11 cellular contexts compared by ENCODE assay signal in the genomic region with DNA sequence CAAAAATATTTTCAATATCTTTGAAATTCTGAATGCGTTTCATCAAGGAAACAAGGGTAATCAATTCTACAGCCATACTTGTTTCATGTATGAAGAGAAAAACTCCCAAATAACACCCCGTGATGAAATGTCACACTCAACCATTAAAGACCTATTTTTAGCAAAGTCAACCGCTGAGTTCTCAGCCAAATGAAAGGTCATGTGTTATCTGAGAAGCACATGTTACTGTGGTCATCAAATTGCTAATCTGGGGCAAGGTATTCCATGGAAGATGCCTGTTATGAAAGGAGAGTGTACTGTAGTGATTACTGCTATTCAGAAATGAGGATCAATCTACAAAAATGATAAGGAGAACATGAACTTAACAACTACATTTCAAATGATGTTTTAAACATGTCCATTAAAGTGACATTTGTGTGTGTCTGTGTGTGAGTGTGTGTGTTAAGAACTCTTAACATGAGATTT.
DNase-seq lines count a peak whose midpoint lies in the region; ATAC-seq, FAIRE-seq and TF ChIP-seq lines count a peak whose summit lies in the region.
"Had no signal": no experiment of that assay in that cellular context is flagged by ENCODE, and none has a peak within 500 bp of the region (broad histone marks: within the 10 kb centered on the region; RNA-seq: fewer than 3 reads in every experiment).

No MANE protein-coding gene starts in this region.

- no peaks in the 10 kb centered on the region for H3K9me3 Mint-ChIP-seq in activated CD8-positive, alpha-beta T cell treated with anti-CD3 and anti-CD28 coated beads for 36 hours
- no peaks in the 10 kb centered on the region for H3K9me3 Mint-ChIP-seq in activated CD8-positive, alpha-beta T cell treated with anti-CD3 and anti-CD28 coated beads, Interleukin-2, amount 10 ng/mL, durations not matched to agents 7 days and 5 days (ENCODE audit: insufficient read depth)
- peaks cover 2% of the 10 kb centered on the region for H3K9me3 Mint-ChIP-seq in stimulated activated memory B cell treated with anti-CD40 and anti-IgM and Interleukin-4, amounts not matched to agents 10 μg/mL and 1 μg/mL and 100 μg/mL, for 72 hours

- no peaks in the 10 kb centered on the region for H3K9me3 ChIP-seq in HepG2 (ENCODE audit: low read length)
- H3K9me3 ChIP-seq: right lobe of liver had no signal

- BruUV-seq in HepG2 (replicated peaks; lab: Mats Ljungman, UMichigan), result no TSS peak

- DNase-seq in activated CD8-positive, alpha-beta T cell treated with anti-CD3 and anti-CD28 coated beads for 36 hours, result no peak
- DNase-seq in activated CD8-positive, alpha-beta T cell treated with anti-CD3 and anti-CD28 coated beads, Interleukin-2, amount 10 ng/mL, durations not matched to agents 7 days and 5 days, result no peak
- peak; percentile 78 for DNase-seq in SK-MEL-5 (ENCODE audit: low read depth, low spot score)
- no peak for DNase-seq in SKM-1 treated with dmso at 0.1 percent for 144 hours (lab: John Stamatoyannopoulos, UW; ENCODE audit: unreplicated experiment)
- DNase-seq in HepG2 (ENCODE audit: low spot score), result no peak
- DNase-seq in head of caudate nucleus, result no peak
- DNase-seq: right lobe of liver had no signal

- no peak overlapping the region for H3K4me2 ChIP-seq in HepG2 (ENCODE audit: low read depth, low read length)
- H3K4me2 ChIP-seq: BLaER1 had no signal

- no peak for ATAC-seq in activated CD8-positive, alpha-beta T cell treated with anti-CD3 and anti-CD28 coated beads for 36 hours
- no peak for ATAC-seq in activated CD8-positive, alpha-beta T cell treated with anti-CD3 and anti-CD28 coated beads, Interleukin-2, amount 10 ng/mL, durations not matched to agents 7 days and 5 days
- ATAC-seq in HG02981 (IDR thresholded peaks at IDR 0.05; ENCODE audit: unreplicated experiment) (peak; percentile 58), HepG2 (no peak)
- peak; percentile 81 for ATAC-seq in stimulated activated memory B cell treated with anti-CD40 and anti-IgM and Interleukin-4, amounts not matched to agents 10 μg/mL and 1 μg/mL and 100 μg/mL, for 72 hours
- ATAC-seq: Panc1 had no signal

- FAIRE-seq in HepG2 (lab: Jason Lieb, UNC), result no peak

- no peaks in the 10 kb centered on the region for H3K27me3 Mint-ChIP-seq in activated CD8-positive, alpha-beta T cell treated with anti-CD3 and anti-CD28 coated beads for 36 hours
- no peaks in the 10 kb centered on the region for H3K27me3 Mint-ChIP-seq in activated CD8-positive, alpha-beta T cell treated with anti-CD3 and anti-CD28 coated beads, Interleukin-2, amount 10 ng/mL, durations not matched to agents 7 days and 5 days (ENCODE audit: low read depth)
- no peaks in the 10 kb centered on the region for H3K27me3 Mint-ChIP-seq in stimulated activated memory B cell treated with anti-CD40 and anti-IgM and Interleukin-4, amounts not matched to agents 10 μg/mL and 1 μg/mL and 100 μg/mL, for 72 hours

- H2AFZ ChIP-seq in HepG2 (ENCODE audit: low read length), result no peak overlapping the region

- POLR2A ChIA-PET in activated CD8-positive, alpha-beta T cell treated with anti-CD3 and anti-CD28 coated beads for 36 hours (lab: Charles Lee), result interaction anchor here (0.6 to 0.8 kb wide), 2 partner anchors 41 to 60 kb away, joined by 3 read pairs; no protein-coding TSS in a partner anchor
- POLR2A ChIA-PET in activated CD8-positive, alpha-beta T cell treated with anti-CD3 and anti-CD28 coated beads, Interleukin-2, amount 10 ng/mL, durations not matched to agents 7 days and 5 days (lab: Charles Lee), result interaction anchor here (0.8 kb wide), 1 partner anchor 35 kb away, joined by 3 read pairs; no protein-coding TSS in a partner anchor
- POLR2A ChIA-PET in HepG2 (lab: Yijun Ruan, JAX), result no interaction called here

- TF ChIP-seq EP300 in HepG2 (IDR thresholded peaks at IDR 0.05; ENCODE audit: low read depth in 2 of 2, low read length in 2 of 2) (no peak), HepG2 (CRISPR knock-in tag; IDR thresholded peaks at IDR 0.05; ENCODE audit: borderline replicate concordance) (no peak)

- H3K4me1 ChIP-seq in HepG2 (ENCODE audit: insufficient read depth, low read length), result no peaks in the 10 kb centered on the region
- H3K4me1 ChIP-seq: right lobe of liver had no signal

- no peak for TF ChIP-seq POLR2A in HepG2 (IDR thresholded peaks at IDR 0.05; ENCODE audit: insufficient read depth in 1 of 2, low read depth in 2 of 2, low read length in 2 of 2)

- H3K27ac Mint-ChIP-seq in activated CD8-positive, alpha-beta T cell treated with anti-CD3 and anti-CD28 coated beads for 36 hours, result peak overlapping the region; percentile 37
- H3K27ac Mint-ChIP-seq in activated CD8-positive, alpha-beta T cell treated with anti-CD3 and anti-CD28 coated beads, Interleukin-2, amount 10 ng/mL, durations not matched to agents 7 days and 5 days, result no peak overlapping the region
- H3K27ac Mint-ChIP-seq in stimulated activated memory B cell treated with anti-CD40 and anti-IgM and Interleukin-4, amounts not matched to agents 10 μg/mL and 1 μg/mL and 100 μg/mL, for 72 hours, result peak overlapping the region; percentile 92

- H3K36me3 ChIP-seq in HepG2 (replicated peaks in 1 of 2; ENCODE audit: control insufficient read depth in 1 of 2, insufficient read depth in 2 of 2, low read length in 2 of 2), result no peaks in the 10 kb centered on the region
- H3K36me3 ChIP-seq: right lobe of liver had no signal

- no peak overlapping the region for H3K4me3 Mint-ChIP-seq in activated CD8-positive, alpha-beta T cell treated with anti-CD3 and anti-CD28 coated beads for 36 hours
- no peak overlapping the region for H3K4me3 Mint-ChIP-seq in activated CD8-positive, alpha-beta T cell treated with anti-CD3 and anti-CD28 coated beads, Interleukin-2, amount 10 ng/mL, durations not matched to agents 7 days and 5 days
- H3K4me3 Mint-ChIP-seq in stimulated activated memory B cell treated with anti-CD40 and anti-IgM and Interleukin-4, amounts not matched to agents 10 μg/mL and 1 μg/mL and 100 μg/mL, for 72 hours, result peak overlapping the region; percentile 50

- intact Hi-C loops in activated CD8-positive, alpha-beta T cell treated with anti-CD3 and anti-CD28 coated beads for 36 hours (cut with micrococcal nuclease), result no loop called here
- intact Hi-C loops in HepG2 (cut with micrococcal nuclease; ENCODE audit: unreplicated experiment) (no loop called here), head of caudate nucleus (cut with DNase I) (no loop called here)

- no peak overlapping the region for H3K9ac ChIP-seq in HepG2 (ENCODE audit: insufficient read depth, low read depth, low read length)
- H3K9ac ChIP-seq: BLaER1 had no signal

- peaks cover 57% of the 10 kb centered on the region for H3K4me1 Mint-ChIP-seq in activated CD8-positive, alpha-beta T cell treated with anti-CD3 and anti-CD28 coated beads for 36 hours (ENCODE audit: low read depth)
- peaks cover 53% of the 10 kb centered on the region for H3K4me1 Mint-ChIP-seq in activated CD8-positive, alpha-beta T cell treated with anti-CD3 and anti-CD28 coated beads, Interleukin-2, amount 10 ng/mL, durations not matched to agents 7 days and 5 days (ENCODE audit: low read depth)
- H3K4me1 Mint-ChIP-seq in stimulated activated memory B cell treated with anti-CD40 and anti-IgM and Interleukin-4, amounts not matched to agents 10 μg/mL and 1 μg/mL and 100 μg/mL, for 72 hours, result peaks cover 55% of the 10 kb centered on the region

- no peaks in the 10 kb centered on the region for H3K79me2 ChIP-seq in HepG2 (ENCODE audit: insufficient read depth, low read length)

- no peak overlapping the region for H3K4me3 ChIP-seq in HepG2 (replicated peaks in 1 of 3; ENCODE audit: insufficient read depth in 1 of 3, low read depth in 2 of 3, low read length in 3 of 3)
- H3K4me3 ChIP-seq: BLaER1, right lobe of liver had no signal

- no peak for TF ChIP-seq CTCF in activated CD8-positive, alpha-beta T cell treated with anti-CD3 and anti-CD28 coated beads for 36 hours (IDR thresholded peaks at IDR 0.05)
- no peak for TF ChIP-seq CTCF in HepG2 (CRISPR knock-in tag; IDR thresholded peaks at IDR 0.05)

- in situ Hi-C loops in SK-MEL-5 (cut with HindIII; ENCODE audit: low pct_unique_long_range_greater_than_20kb, low sequenced_read_pairs), result no loop called here
- in situ Hi-C loops in HepG2 (cut with HindIII; ENCODE audit: extremely low pct_ligation_motif_present, low pct_unique_long_range_greater_than_20kb), result no loop called here

- CTCF ChIA-PET in activated CD8-positive, alpha-beta T cell treated with anti-CD3 and anti-CD28 coated beads for 36 hours (lab: Charles Lee), result interaction anchor here (1.2 kb wide), 1 partner anchor 125 kb away, joined by 5 read pairs; no protein-coding TSS in a partner anchor
- CTCF ChIA-PET in activated CD8-positive, alpha-beta T cell treated with anti-CD3 and anti-CD28 coated beads, Interleukin-2, amount 10 ng/mL, durations not matched to agents 7 days and 5 days (lab: Charles Lee), result no interaction called here
- CTCF ChIA-PET in HepG2 (lab: Yijun Ruan, JAX; ENCODE audit: low intra/inter-chr PET ratio, low total read pairs), result no interaction called here

- peaks cover 40% of the 10 kb centered on the region for H3K36me3 Mint-ChIP-seq in activated CD8-positive, alpha-beta T cell treated with anti-CD3 and anti-CD28 coated beads for 36 hours (ENCODE audit: low read depth)
- peaks cover 45% of the 10 kb centered on the region for H3K36me3 Mint-ChIP-seq in activated CD8-positive, alpha-beta T cell treated with anti-CD3 and anti-CD28 coated beads, Interleukin-2, amount 10 ng/mL, durations not matched to agents 7 days and 5 days (ENCODE audit: low read depth)
- H3K36me3 Mint-ChIP-seq in stimulated activated memory B cell treated with anti-CD40 and anti-IgM and Interleukin-4, amounts not matched to agents 10 μg/mL and 1 μg/mL and 100 μg/mL, for 72 hours, result peaks cover 15% of the 10 kb centered on the region

- no peaks in the 10 kb centered on the region; a peak in 1 of 5 replicates for H3K27me3 ChIP-seq in HepG2 (ENCODE audit: control insufficient read depth in 1 of 2, insufficient read depth in 2 of 2, low read length in 2 of 2)
- H3K27me3 ChIP-seq: BLaER1, right lobe of liver had no signal

- TF ChIP-seq RAD21 in HepG2 (CRISPR knock-in tag; IDR thresholded peaks at IDR 0.05), result no peak

- no peaks in the 10 kb centered on the region for H4K20me1 ChIP-seq in HepG2 (ENCODE audit: insufficient read depth, low read length)

- under 1% methylated on average over 3 of the region's 3 CpGs for WGBS in HepG2 (ENCODE audit: low lambda C conversion rate)

- H3K27ac ChIP-seq in HepG2 (ENCODE audit: extremely low read length, insufficient read depth, low read length), result no peak overlapping the region
- H3K27ac ChIP-seq: BLaER1, right lobe of liver had no signal

Comparison
In these comparisons a context has a peak if more than half of its experiments do, and no peak if none do; other contexts are left out.
1. ATAC-seq: peak in HG02981 (single experiment) and stimulated activated memory B cell treated with anti-CD40 and anti-IgM and Interleukin-4, amounts not matched to agents 10 μg/mL and 1 μg/mL and 100 μg/mL, for 72 hours (single experiment); none in activated CD8-positive, alpha-beta T cell treated with anti-CD3 and anti-CD28 coated beads for 36 hours (single experiment), activated CD8-positive, alpha-beta T cell treated with anti-CD3 and anti-CD28 coated beads, Interleukin-2, amount 10 ng/mL, durations not matched to agents 7 days and 5 days (single experiment) and HepG2 (single experiment).